In genomic region chr6:30583921-30584320, GRCh38 we compare ENCODE assay signal across 27 cellular contexts.
"Had no signal": no experiment of that assay in that cellular context is flagged by ENCODE, and none has a peak within 500 bp of the region (broad histone marks: within the 10 kb centered on the region; RNA-seq: fewer than 3 reads in every experiment).

No MANE protein-coding gene starts in this region.

- H3K4me1 Mint-ChIP-seq: mesothelial cell of epicardium had no signal

- H3K9me3 Mint-ChIP-seq: activated naive CD4-positive, alpha-beta T cell treated with anti-CD3 and anti-CD28 coated beads for 36 hours; mesothelial cell of epicardium; natural killer cell; stimulated activated naive CD8-positive, alpha-beta T cell treated with anti-CD3 and anti-CD28 coated beads, Interleukin-15, Interleukin-2, amounts not matched to agents 100 ng/mL and 50 ng/mL, for 24 hours had no signal

- H3K9me3 ChIP-seq: esophagus muscularis mucosa, neutrophil, pancreas, psoas muscle, right atrium auricular region, thyroid gland had no signal

- H3K27ac Mint-ChIP-seq: activated naive CD4-positive, alpha-beta T cell treated with anti-CD3 and anti-CD28 coated beads for 36 hours; mesothelial cell of epicardium; stimulated activated naive CD8-positive, alpha-beta T cell treated with anti-CD3 and anti-CD28 coated beads, Interleukin-15, Interleukin-2, amounts not matched to agents 100 ng/mL and 50 ng/mL, for 24 hours had no signal

- H3K27ac ChIP-seq: brain microvascular endothelial cell, esophagus muscularis mucosa, neutrophil, pancreas, psoas muscle, right atrium auricular region, thyroid gland, WERI-Rb-1 had no signal

- H3K27me3 ChIP-seq: brain microvascular endothelial cell, esophagus muscularis mucosa, neutrophil, pancreas, right atrium auricular region, thyroid gland had no signal

- H3K4me1 ChIP-seq: esophagus muscularis mucosa, pancreas, psoas muscle, right atrium auricular region, thyroid gland had no signal

- FAIRE-seq: endothelial cell of umbilical vein, frontal cortex, pancreas had no signal

- DNase-seq: activated CD4-positive, CD25-positive, alpha-beta regulatory T cell treated with anti-CD3 and anti-CD28 coated beads, Interleukin-2, amount 50 U/mL, for 72 hours; activated CD8-positive, alpha-beta memory T cell treated with anti-CD3 and anti-CD28 coated beads, Interleukin-2, amount 50 U/mL, for 4 hours; activated naive CD4-positive, alpha-beta T cell treated with anti-CD3 and anti-CD28 coated beads for 36 hours; activated T-cell treated with anti-CD3 and anti-CD28 coated beads, Interleukin-2, amount 50 U/mL, for 48 hours; aorta; brain microvascular endothelial cell; central memory CD4-positive, alpha-beta T cell; dermis blood vessel endothelial cell; effector CD8-positive, alpha-beta T cell; glutamatergic neuron; hippocampal formation; left ventricle myocardium superior; mammary epithelial cell; natural killer cell; pancreas; psoas muscle; stimulated activated CD4-positive, alpha-beta T cell treated with anti-CD3 and anti-CD28 coated beads, Interleukin-4, amount 100 ng/mL, for 24 hours; substantia nigra; thyroid gland; WERI-Rb-1 had no signal

- H3K4me3 Mint-ChIP-seq: activated naive CD4-positive, alpha-beta T cell treated with anti-CD3 and anti-CD28 coated beads for 36 hours; mesothelial cell of epicardium; natural killer cell; stimulated activated naive CD8-positive, alpha-beta T cell treated with anti-CD3 and anti-CD28 coated beads, Interleukin-15, Interleukin-2, amounts not matched to agents 100 ng/mL and 50 ng/mL, for 24 hours had no signal

- ATAC-seq: left ventricle myocardium superior, natural killer cell, psoas muscle had no signal

- H3K4me3 ChIP-seq: esophagus muscularis mucosa, pancreas, psoas muscle, right atrium auricular region, thyroid gland had no signal

- H3K27me3 Mint-ChIP-seq: stimulated activated naive CD8-positive, alpha-beta T cell treated with anti-CD3 and anti-CD28 coated beads, Interleukin-15, Interleukin-2, amounts not matched to agents 100 ng/mL and 50 ng/mL, for 24 hours had no signal
